8 cellular contexts compared by ENCODE assay signal in genomic region chr15:76058714-76059319, GRCh38. TPM values are rescaled to one million over a fixed set of nuclear protein-coding genes. Genes with fewer than 3 reads are reported as not detected.
DNase-seq lines count a peak whose midpoint lies in the region; ATAC-seq and TF ChIP-seq lines count a peak whose summit lies in the region.

No MANE protein-coding gene starts in this region.

- H3K27me3 Mint-ChIP-seq in WTC11 (ENCODE audit: low read depth) (peaks cover 16% of the 10 kb centered on the region), nephron progenitor cell (ENCODE audit: low read depth, poor library complexity) (peaks cover 66% of the 10 kb centered on the region)

- TF ChIP-seq POLR2A in esophagus squamous epithelium (IDR thresholded peaks at IDR 0.05) = no peak

- H3K4me3 ChIP-seq in esophagus squamous epithelium = peak overlapping the region; percentile 57 to 77 (median 61)

- POLR2A ChIA-PET in WTC11 (lab: Charles Lee) = interaction anchor here (0.8 to 1.0 kb wide), 2 partner anchors 81 to 261 kb away, joined by 3 to 7 read pairs; no protein-coding TSS in a partner anchor

- TF ChIP-seq CTCF in WTC11 (IDR thresholded peaks at IDR 0.05) (no peak), esophagus squamous epithelium (IDR thresholded peaks at IDR 0.05) (peak in 3 of 6 experiments; percentile 9 to 12 (median 12)), nephron progenitor cell (IDR thresholded peaks at IDR 0.05) (no peak)

- H3K4me3 Mint-ChIP-seq in WTC11 (peak overlapping the region; percentile 87), nephron progenitor cell (peak overlapping the region; percentile 85)

- peaks cover 12 to 30% (median 18%) of the 10 kb centered on the region in 3 donors for H3K4me1 ChIP-seq in esophagus squamous epithelium

- ATAC-seq in WTC11 (peak; percentile 46), GM21390 (IDR thresholded peaks at IDR 0.05; ENCODE audit: unreplicated experiment) (no peak), HG02840 (IDR thresholded peaks at IDR 0.05; ENCODE audit: low FRiP score, unreplicated experiment) (no peak)

- H3K9me3 Mint-ChIP-seq in WTC11 = no peaks in the 10 kb centered on the region
- H3K9me3 Mint-ChIP-seq in nephron progenitor cell = no peaks in the 10 kb centered on the region

- no peak overlapping the region for H3K27ac ChIP-seq in esophagus squamous epithelium

- H3K4me1 Mint-ChIP-seq in WTC11 (peaks cover 50% of the 10 kb centered on the region), nephron progenitor cell (peaks cover 18% of the 10 kb centered on the region)

- no peaks in the 10 kb centered on the region for H3K36me3 ChIP-seq in esophagus squamous epithelium

- H3K27me3 ChIP-seq in esophagus squamous epithelium = peaks cover 0 to 66% (median 0%) of the 10 kb centered on the region in 4 donors

- intact Hi-C loops in esophagus squamous epithelium (cut with DNase I) = loop anchor here (5.0 kb wide), 2 partner anchors 78 to 93 kb away; no protein-coding TSS in a partner anchor

- peak overlapping the region; percentile 48; the same call in 1 of the 2 replicates for H3K27ac Mint-ChIP-seq in WTC11
- H3K27ac Mint-ChIP-seq in nephron progenitor cell = no peak overlapping the region

- H3K36me3 Mint-ChIP-seq in WTC11 (no peaks in the 10 kb centered on the region), nephron progenitor cell (ENCODE audit: low read depth) (no peaks in the 10 kb centered on the region)

- DNase-seq in DMS53 (lab: John Stamatoyannopoulos, UW) (peak; percentile 60), HuH-7 (ENCODE audit: low spot score) (peak; percentile 77), WTC11 (ENCODE audit: low spot score) (peak; percentile 42), esophagus squamous epithelium (lab: John Stamatoyannopoulos, UW) (no peak), nephron progenitor cell (peak; percentile 21), activated gamma-delta T cell treated with Interleukin-2 at 50 U/mL for 16 hours (no peak)

- no peaks in the 10 kb centered on the region for H3K9me3 ChIP-seq in esophagus squamous epithelium

- CTCF ChIA-PET in WTC11 (lab: Charles Lee) = interaction anchor here (0.6 to 8.9 kb wide), 22 partner anchors 9 to 257 kb away, joined by 3 to 250 read pairs (median 4); no protein-coding TSS in a partner anchor

- 8 to 14% methylated on average over 15 to 18 of the region's 18 CpGs for WGBS in esophagus squamous epithelium, 2 donors

TF ChIP-seq in WTC11, 78 proteins besides CTCF, POLR2A, EP300 and RAD21:
- TF ChIP-seq ETV6 (CRISPR knock-in tag; IDR thresholded peaks at IDR 0.05) = no peak
- TF ChIP-seq ELF4 (CRISPR knock-in tag; IDR thresholded peaks at IDR 0.05; ENCODE audit: low read depth) = no peak
- no peak for TF ChIP-seq NR2C2 (CRISPR knock-in tag; IDR thresholded peaks at IDR 0.05)
- no peak for TF ChIP-seq ZNF423 (CRISPR knock-in tag; IDR thresholded peaks at IDR 0.05)
- TF ChIP-seq TEAD4 (CRISPR knock-in tag; IDR thresholded peaks at IDR 0.05) = no peak
- no peak for TF ChIP-seq HMGA2 (CRISPR knock-in tag; IDR thresholded peaks at IDR 0.05)
- no peak for TF ChIP-seq FOXK1 (CRISPR knock-in tag; IDR thresholded peaks at IDR 0.05)
- TF ChIP-seq NR3C1 (CRISPR knock-in tag; conservative IDR thresholded peaks at IDR 0.05; ENCODE audit: low read depth) = no peak

RNA-seq across cellular contexts. Expression of gene TMEM266, which starts 1.0 kb away (rescaled TPM):
- total RNA-seq in WTC11 (2021) (5.6 to 8.6 TPM (median 6.2 TPM) in 3 replicates), esophagus squamous epithelium (under 1 TPM in 3 of 4 donors, not detected in 1; 0.19 to 0.79 (median 0.29) TPM)

RNA-seq across cellular contexts. Expression of gene NRG4, which starts 46.6 kb away (rescaled TPM):
- 0.18 to 0.55 TPM in 2 of 3 replicates, not detected in the other for total RNA-seq in WTC11 (2021)
- total RNA-seq in esophagus squamous epithelium = 1 to 10 TPM in 2 of 4 donors, under 1 TPM in 2; 0.83 to 2.8 (median 1.4) TPM

Comparison
In these comparisons a context has a peak if more than half of its experiments do, and no peak if none do; other contexts are left out.
1. DNase-seq: peak in DMS53 (single experiment), HuH-7 (single experiment), WTC11 (single experiment) and nephron progenitor cell (single experiment); none in esophagus squamous epithelium (single experiment) and activated gamma-delta T cell treated with Interleukin-2 at 50 U/mL for 16 hours (single experiment).